ENCODE assay signal across 8 cellular contexts in the genomic region with DNA sequence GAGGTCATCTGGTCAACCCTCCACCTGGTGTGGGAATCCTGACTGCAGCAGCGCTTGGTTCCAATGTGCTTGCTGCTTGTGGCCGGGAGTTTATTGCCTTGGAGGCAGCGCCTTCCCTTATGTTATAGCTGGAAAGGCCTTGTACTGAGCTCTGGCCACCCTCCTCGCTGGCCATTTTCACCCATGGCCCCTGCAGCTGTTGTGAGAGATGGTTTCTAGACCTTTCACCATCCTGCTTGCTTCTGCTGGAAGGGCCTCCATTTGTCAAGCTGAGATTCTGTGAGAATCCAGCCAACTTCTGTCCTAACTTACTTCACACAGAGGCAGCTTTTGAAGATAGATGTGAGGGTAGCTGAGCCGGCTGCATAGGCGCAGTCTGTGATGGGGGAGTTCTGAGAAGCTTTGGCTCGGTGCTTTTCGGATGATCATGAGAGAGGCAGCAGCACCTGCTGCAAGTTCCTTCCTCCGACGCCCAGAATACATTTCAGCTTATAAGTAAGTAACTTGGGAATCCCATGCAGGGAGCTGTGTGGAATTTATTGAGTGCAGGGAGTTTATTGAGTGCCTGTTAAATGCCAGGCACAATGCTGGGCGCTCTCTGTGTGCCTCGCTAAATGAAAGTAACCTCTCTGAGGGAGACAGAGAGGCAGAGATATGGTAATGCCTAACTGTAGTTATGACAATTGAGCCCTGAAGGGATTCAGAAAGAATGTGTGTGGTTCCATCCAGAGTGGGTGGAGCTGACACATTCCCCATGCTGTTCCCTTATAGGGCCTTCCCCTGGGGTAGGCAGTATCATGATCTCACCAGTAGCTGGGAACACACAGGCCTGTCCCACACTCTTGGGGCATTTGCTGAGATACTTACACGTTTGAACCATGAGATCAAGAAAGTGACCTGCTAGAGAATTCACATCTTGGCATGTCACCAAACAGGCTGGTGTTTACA. TPM values are rescaled to one million over a fixed set of nuclear protein-coding genes. Genes with fewer than 3 reads are reported as not detected.
A peak's percentile ranks its signal among the peaks of the same experiment; 100 is the strongest.
DNase-seq lines count a peak whose midpoint lies in the region; ATAC-seq, FAIRE-seq and TF ChIP-seq lines count a peak whose summit lies in the region.

No MANE protein-coding gene starts in this region.

- peaks cover 2 to 12% (median 3%) of the 10 kb centered on the region in 3 donors for H3K4me1 ChIP-seq in pancreas

- H3K27ac ChIP-seq in SK-N-MC, result peak overlapping the region; percentile 77
- H3K27ac ChIP-seq in pancreas, result no peak overlapping the region

- 87 to 88% methylated on average over 13 of the region's 13 CpGs for WGBS in pancreas, 2 donors

- H3K9me3 ChIP-seq in SK-N-MC (ENCODE audit: low read depth, low read length), result no peaks in the 10 kb centered on the region
- no peaks in the 10 kb centered on the region for H3K9me3 ChIP-seq in pancreas

- TF ChIP-seq CTCF in foreskin fibroblast (IDR thresholded peaks at IDR 0.05; ENCODE audit: low read depth, low read length) (no peak), pancreas (IDR thresholded peaks at IDR 0.05) (no peak), omental fat pad (IDR thresholded peaks at IDR 0.05) (no peak)

- ATAC-seq in pancreas (peak in 3 of 4 donors; percentile 22 to 55 (median 45)), omental fat pad (ENCODE audit: low FRiP score) (no peak)

- H3K9ac ChIP-seq in SK-N-MC (ENCODE audit: insufficient read length), result peak overlapping the region; percentile 3

- peak overlapping the region; percentile 60 for H3K4me3 ChIP-seq in SK-N-MC
- H3K4me3 ChIP-seq in foreskin fibroblast (ENCODE audit: low read depth in 1 of 2, low read length in 2 of 2), result peak overlapping the region in 1 of 2 donors; percentile 21
- H3K4me3 ChIP-seq in pancreas, result no peak overlapping the region

- intact Hi-C loops in pancreas (cut with DNase I), result no loop called here

- DNase-seq in EL (peak; percentile 99), SK-N-MC (ENCODE audit: low read depth, low spot score) (peak; percentile 84), foreskin fibroblast (peak; percentile 87 to 92), pancreas (no peak), DMS153 treated with DMSO at 0.1 percent for 48 hours (lab: John Stamatoyannopoulos, UW; ENCODE audit: unreplicated experiment) (no peak), omental fat pad (ENCODE audit: low spot score) (no peak), COR-L47 (lab: John Stamatoyannopoulos, UW) (no peak)
- no peak for DNase-seq in stimulated activated CD4-positive, alpha-beta T cell treated with anti-CD3 and anti-CD28 coated beads, Interleukin-2, amount 100 ng/mL, for 48 hours

- no peaks in the 10 kb centered on the region for H3K27me3 ChIP-seq in pancreas

- no peak for FAIRE-seq in pancreas (lab: Jason Lieb, UNC)

- H3K36me3 ChIP-seq in SK-N-MC (ENCODE audit: insufficient read depth, low read length), result no peaks in the 10 kb centered on the region; the same call in 1 of the 2 replicates
- H3K36me3 ChIP-seq in pancreas, result no peaks in the 10 kb centered on the region

RNA-seq across cellular contexts. Expression of a gene that starts 8.9 kb away (rescaled TPM):
- total RNA-seq in pancreas, result 10 to 100 TPM; 15.1 to 27.4 (median 16.2) TPM
- 10 to 100 TPM; 24.7 to 26.1 TPM for polyA plus RNA-seq in pancreas
- total RNA-seq in omental fat pad, result 10 to 100 TPM; 57.5 to 94.0 (median 72.4) TPM

Comparison
In these comparisons a context has a peak if more than half of its experiments do, and no peak if none do; other contexts are left out.
1. DNase-seq: peak in EL (single experiment), SK-N-MC (single experiment) and foreskin fibroblast (2 of 2); none in pancreas (0 of 6), DMS153 treated with DMSO at 0.1 percent for 48 hours (single experiment), stimulated activated CD4-positive, alpha-beta T cell treated with anti-CD3 and anti-CD28 coated beads, Interleukin-2, amount 100 ng/mL, for 48 hours (0 of 2), omental fat pad (single experiment) and COR-L47 (single experiment).